12 cellular contexts compared by ENCODE assay signal in the genomic region with DNA sequence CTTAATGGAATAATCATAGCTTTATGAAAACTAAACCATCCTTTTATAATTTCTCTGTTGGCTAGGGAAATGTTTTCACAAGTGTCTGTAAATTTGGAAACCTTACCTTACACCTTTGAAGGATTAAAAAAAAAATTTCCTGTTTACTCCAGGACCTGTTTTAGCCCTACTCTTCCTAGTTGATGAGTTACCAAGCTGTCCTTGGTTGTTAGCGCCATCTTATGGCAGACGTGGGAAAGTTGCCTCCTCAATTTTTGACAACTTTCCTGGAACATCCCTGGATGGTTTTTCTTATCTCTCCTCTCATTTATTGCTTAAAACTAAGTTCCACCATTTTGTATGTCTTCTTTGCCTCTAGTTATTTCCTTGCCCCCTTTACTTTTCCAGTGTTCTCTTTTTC. TPM values are rescaled to one million over a fixed set of nuclear protein-coding genes. Genes with fewer than 3 reads are reported as not detected.
DNase-seq lines count a peak whose midpoint lies in the region; ATAC-seq and TF ChIP-seq lines count a peak whose summit lies in the region.
"Had no signal": no experiment of that assay in that cellular context is flagged by ENCODE, and none has a peak within 500 bp of the region (broad histone marks: within the 10 kb centered on the region; RNA-seq: fewer than 3 reads in every experiment).

No MANE protein-coding gene starts in this region.

- no peaks in the 10 kb centered on the region for H3K27me3 ChIP-seq in BE2C

- ATAC-seq in stimulated activated naive CD8-positive, alpha-beta T cell treated with anti-CD3 and anti-CD28 coated beads, Interleukin-15, Interleukin-2, amounts not matched to agents 100 U/mL and 50 U/mL, for 24 hours = no peak
- no peak for ATAC-seq in HG03039 (IDR thresholded peaks at IDR 0.05; ENCODE audit: unreplicated experiment)

- peaks cover 4% of the 10 kb centered on the region for H3K4me1 ChIP-seq in BE2C

- H3K9me3 ChIP-seq in BE2C = no peaks in the 10 kb centered on the region

- TF ChIP-seq CTCF in BE2C (IDR thresholded peaks at IDR 0.05; ENCODE audit: low read depth, low read length) = peak; percentile 73
- TF ChIP-seq CTCF in GM13976 (IDR thresholded peaks at IDR 0.05; ENCODE audit: borderline replicate concordance, control extremely low read depth, extremely low read depth, insufficient read depth, missing control alignments) = peak; percentile 12

- in situ Hi-C loops in GM13976 (cut with MboI; ENCODE audit: low sequenced_read_pairs, unreplicated experiment) = no loop called here

- DNase-seq in BE2C (peak; percentile 32), GM13976 (ENCODE audit: low spot score) (no peak), SK-N-DZ (ENCODE audit: low spot score) (peak; percentile 24), iPS DF 4.7 (ENCODE audit: extremely low read depth, low spot score) (peak; percentile 22), COLO668 (lab: John Stamatoyannopoulos, UW; ENCODE audit: unreplicated experiment) (no peak)
- DNase-seq in stimulated activated naive CD8-positive, alpha-beta T cell treated with anti-CD3 and anti-CD28 coated beads, Interleukin-15, Interleukin-2, amounts not matched to agents 100 U/mL and 50 U/mL, for 24 hours = no peak
- no peak for DNase-seq in effector CD4-positive, alpha-beta T cell
- DNase-seq: activated B cell treated with CpG ODN at 0.5 μM for 24 hours, aorta, EL, NCI-H510A had no signal

- H3K36me3 ChIP-seq in BE2C = no peaks in the 10 kb centered on the region

- no peak overlapping the region for H3K4me3 ChIP-seq in BE2C (ENCODE audit: low read depth, low read length)

RNA-seq across cellular contexts. Expression of gene ZSWIM6, which starts 25.7 kb away (rescaled TPM):
- 7.5 TPM for polyA plus RNA-seq in BE2C (2012; ENCODE audit: insufficient read depth, insufficient read length, low read depth)
- polyA plus RNA-seq in SK-N-DZ (2014; cell fraction: cytosol; rRNA removed) = 18.2 and 19.6 TPM in 2 replicates
- polyA plus RNA-seq in SK-N-DZ (2014; cell fraction: nucleus; rRNA removed) = 34.6 and 46.9 TPM in 2 replicates

Comparison
In these comparisons a context has a peak if more than half of its experiments do, and no peak if none do; other contexts are left out.
1. DNase-seq: peak in BE2C (single experiment), SK-N-DZ (single experiment) and iPS DF 4.7 (single experiment); none in GM13976 (single experiment), stimulated activated naive CD8-positive, alpha-beta T cell treated with anti-CD3 and anti-CD28 coated beads, Interleukin-15, Interleukin-2, amounts not matched to agents 100 U/mL and 50 U/mL, for 24 hours (single experiment), COLO668 (single experiment) and effector CD4-positive, alpha-beta T cell (single experiment).